In genomic region chr1:226690460-226690982, GRCh38 we compare ENCODE assay signal across 9 cellular contexts. TPM values are rescaled to one million over a fixed set of nuclear protein-coding genes. Genes with fewer than 3 reads are reported as not detected.
DNase-seq lines count a peak whose midpoint lies in the region; ATAC-seq and TF ChIP-seq lines count a peak whose summit lies in the region.
"Had no signal": no experiment of that assay in that cellular context is flagged by ENCODE, and none has a peak within 500 bp of the region (broad histone marks: within the 10 kb centered on the region; RNA-seq: fewer than 3 reads in every experiment).

No MANE protein-coding gene starts in this region.

- CTCF ChIA-PET in activated CD8-positive, alpha-beta memory T cell treated with anti-CD3 and anti-CD28 coated beads, Interleukin-2, amount 10 ng/mL, durations not matched to agents 7 days and 5 days (lab: Charles Lee) = no interaction called here
- CTCF ChIA-PET in activated CD4-positive, alpha-beta memory T cell treated with anti-CD3 and anti-CD28 coated beads, Interleukin-2, amount 10 ng/mL, durations not matched to agents 7 days and 5 days (lab: Charles Lee) = no interaction called here

- H3K9me3 ChIP-seq in hepatocyte (ENCODE audit: low read depth) (no peaks in the 10 kb centered on the region), subcutaneous abdominal adipose tissue (ENCODE audit: control insufficient read depth in 5 of 5, low read length in 5 of 5) (no peaks in the 10 kb centered on the region)

- peak overlapping the region; percentile 32 for H3K4me3 Mint-ChIP-seq in activated CD8-positive, alpha-beta memory T cell treated with anti-CD3 and anti-CD28 coated beads, Interleukin-2, amount 10 ng/mL, durations not matched to agents 7 days and 5 days
- H3K4me3 Mint-ChIP-seq in activated CD4-positive, alpha-beta memory T cell treated with anti-CD3 and anti-CD28 coated beads, Interleukin-2, amount 10 ng/mL, durations not matched to agents 7 days and 5 days = peak overlapping the region; percentile 12

- H3K79me2 ChIP-seq in hepatocyte = no peaks in the 10 kb centered on the region

- H3K4me1 ChIP-seq in hepatocyte (ENCODE audit: insufficient read depth) = peaks cover 5% of the 10 kb centered on the region
- H3K4me1 ChIP-seq in subcutaneous abdominal adipose tissue (ENCODE audit: control insufficient read depth in 5 of 5, insufficient read depth in 5 of 5, low read length in 5 of 5) = peaks cover 13 to 85% (median 76%) of the 10 kb centered on the region in 5 donors

- peaks cover 13% of the 10 kb centered on the region for H3K36me3 Mint-ChIP-seq in activated CD8-positive, alpha-beta memory T cell treated with anti-CD3 and anti-CD28 coated beads, Interleukin-2, amount 10 ng/mL, durations not matched to agents 7 days and 5 days
- H3K36me3 Mint-ChIP-seq in activated CD4-positive, alpha-beta memory T cell treated with anti-CD3 and anti-CD28 coated beads, Interleukin-2, amount 10 ng/mL, durations not matched to agents 7 days and 5 days (ENCODE audit: low read depth) = peaks cover 50% of the 10 kb centered on the region

- H3K36me3 ChIP-seq in hepatocyte (replicated peaks; ENCODE audit: insufficient read depth, low read depth) = no peaks in the 10 kb centered on the region
- peaks cover 0 to 6% (median 0%) of the 10 kb centered on the region in 5 donors for H3K36me3 ChIP-seq in subcutaneous abdominal adipose tissue (ENCODE audit: control insufficient read depth in 5 of 5, insufficient read depth in 5 of 5, low read length in 5 of 5)

- H3K4me2 ChIP-seq in hepatocyte = no peak overlapping the region

- H4K20me1 ChIP-seq in hepatocyte (ENCODE audit: insufficient read depth, poor library complexity, severe bottlenecking) = no peaks in the 10 kb centered on the region

- no peak overlapping the region for H3K9ac ChIP-seq in subcutaneous abdominal adipose tissue (ENCODE audit: low read length in 5 of 5)

- no peak for TF ChIP-seq CTCF in hepatocyte (IDR thresholded peaks at IDR 0.05; ENCODE audit: poor library complexity)

- peak; percentile 66 for DNase-seq in activated CD8-positive, alpha-beta memory T cell treated with anti-CD3 and anti-CD28 coated beads, Interleukin-2, amount 10 ng/mL, durations not matched to agents 7 days and 5 days
- DNase-seq in activated CD8-positive, alpha-beta memory T cell treated with anti-CD3 and anti-CD28 coated beads, Interleukin-2, amount 50 U/mL, for 4 hours = no peak
- peak; percentile 48 for DNase-seq in activated CD4-positive, alpha-beta memory T cell treated with anti-CD3 and anti-CD28 coated beads, Interleukin-2, amount 10 ng/mL, durations not matched to agents 7 days and 5 days
- DNase-seq in hepatocyte (ENCODE audit: low spot score) = no peak
- no peak for DNase-seq in amygdala (lab: John Stamatoyannopoulos, UW)
- no peak for DNase-seq in DMS 273 treated with DMSO at 0.1 percent for 48 hours (lab: John Stamatoyannopoulos, UW)
- DNase-seq: NCI-H187 had no signal

- no peak overlapping the region for H2AFZ ChIP-seq in hepatocyte

- no peaks in the 10 kb centered on the region for H3K9me2 ChIP-seq in hepatocyte (replicated peaks; ENCODE audit: insufficient read depth)

- H3K27me3 Mint-ChIP-seq in activated CD8-positive, alpha-beta memory T cell treated with anti-CD3 and anti-CD28 coated beads, Interleukin-2, amount 10 ng/mL, durations not matched to agents 7 days and 5 days = no peaks in the 10 kb centered on the region
- no peaks in the 10 kb centered on the region for H3K27me3 Mint-ChIP-seq in activated CD4-positive, alpha-beta memory T cell treated with anti-CD3 and anti-CD28 coated beads, Interleukin-2, amount 10 ng/mL, durations not matched to agents 7 days and 5 days

- H3K4me3 ChIP-seq in hepatocyte (no peak overlapping the region), subcutaneous abdominal adipose tissue (ENCODE audit: low read depth in 1 of 5, low read length in 5 of 5) (no peak overlapping the region)

- H3K9me3 Mint-ChIP-seq in activated CD8-positive, alpha-beta memory T cell treated with anti-CD3 and anti-CD28 coated beads, Interleukin-2, amount 10 ng/mL, durations not matched to agents 7 days and 5 days (ENCODE audit: low read depth) = no peaks in the 10 kb centered on the region
- H3K9me3 Mint-ChIP-seq in activated CD4-positive, alpha-beta memory T cell treated with anti-CD3 and anti-CD28 coated beads, Interleukin-2, amount 10 ng/mL, durations not matched to agents 7 days and 5 days = no peaks in the 10 kb centered on the region

- peak; percentile 55 for ATAC-seq in activated CD8-positive, alpha-beta memory T cell treated with anti-CD3 and anti-CD28 coated beads, Interleukin-2, amount 10 ng/mL, durations not matched to agents 7 days and 5 days
- ATAC-seq in HG02642 (IDR thresholded peaks at IDR 0.05; ENCODE audit: poor library complexity, unreplicated experiment) = no peak

- H3K27me3 ChIP-seq in hepatocyte = no peaks in the 10 kb centered on the region
- no peaks in the 10 kb centered on the region for H3K27me3 ChIP-seq in subcutaneous abdominal adipose tissue (ENCODE audit: control insufficient read depth in 5 of 5, insufficient read depth in 4 of 5, low read length in 5 of 5)

- POLR2A ChIA-PET in activated CD4-positive, alpha-beta memory T cell treated with anti-CD3 and anti-CD28 coated beads, Interleukin-2, amount 10 ng/mL, durations not matched to agents 7 days and 5 days (lab: Charles Lee) = no interaction called here

- H3K27ac ChIP-seq in hepatocyte (peak overlapping the region; percentile 76), subcutaneous abdominal adipose tissue (ENCODE audit: low read depth, low read length) (peak overlapping the region; percentile 76)

- H3K4me1 Mint-ChIP-seq in activated CD8-positive, alpha-beta memory T cell treated with anti-CD3 and anti-CD28 coated beads, Interleukin-2, amount 10 ng/mL, durations not matched to agents 7 days and 5 days = peaks cover 70% of the 10 kb centered on the region
- H3K4me1 Mint-ChIP-seq in activated CD4-positive, alpha-beta memory T cell treated with anti-CD3 and anti-CD28 coated beads, Interleukin-2, amount 10 ng/mL, durations not matched to agents 7 days and 5 days = peaks cover 72% of the 10 kb centered on the region

- peak overlapping the region; percentile 90 for H3K27ac Mint-ChIP-seq in activated CD8-positive, alpha-beta memory T cell treated with anti-CD3 and anti-CD28 coated beads, Interleukin-2, amount 10 ng/mL, durations not matched to agents 7 days and 5 days
- H3K27ac Mint-ChIP-seq in activated CD4-positive, alpha-beta memory T cell treated with anti-CD3 and anti-CD28 coated beads, Interleukin-2, amount 10 ng/mL, durations not matched to agents 7 days and 5 days = peak overlapping the region; percentile 78

- 65% methylated on average over 8 of the region's 8 CpGs for WGBS in hepatocyte (ENCODE audit: low lambda C conversion rate, missing lambda C conversion rate)

RNA-seq across cellular contexts. Expression of gene ITPKB, which starts 48.6 kb away (rescaled TPM):
- total RNA-seq in activated CD8-positive, alpha-beta memory T cell treated with anti-CD3 and anti-CD28 coated beads, Interleukin-2, amount 10 ng/mL, durations not matched to agents 7 days and 5 days = 10 to 100 TPM; 40.9 to 43.4 TPM
- 10 to 100 TPM; 43.6 to 44.4 TPM for total RNA-seq in activated CD4-positive, alpha-beta memory T cell treated with anti-CD3 and anti-CD28 coated beads, Interleukin-2, amount 10 ng/mL, durations not matched to agents 7 days and 5 days
- total RNA-seq in hepatocyte = 9.4 and 11.0 TPM in 2 replicates
- 7.4 and 13.8 TPM in 2 replicates for polyA plus RNA-seq in hepatocyte

Comparison
In these comparisons a context has a peak if more than half of its experiments do, and no peak if none do; other contexts are left out.
1. DNase-seq: peak in activated CD8-positive, alpha-beta memory T cell treated with anti-CD3 and anti-CD28 coated beads, Interleukin-2, amount 10 ng/mL, durations not matched to agents 7 days and 5 days (single experiment) and activated CD4-positive, alpha-beta memory T cell treated with anti-CD3 and anti-CD28 coated beads, Interleukin-2, amount 10 ng/mL, durations not matched to agents 7 days and 5 days (single experiment); none in activated CD8-positive, alpha-beta memory T cell treated with anti-CD3 and anti-CD28 coated beads, Interleukin-2, amount 50 U/mL, for 4 hours (single experiment), hepatocyte (single experiment), amygdala (0 of 56) and DMS 273 treated with DMSO at 0.1 percent for 48 hours (single experiment).